ENCODE assay signal across 20 cellular contexts in the genomic region with DNA sequence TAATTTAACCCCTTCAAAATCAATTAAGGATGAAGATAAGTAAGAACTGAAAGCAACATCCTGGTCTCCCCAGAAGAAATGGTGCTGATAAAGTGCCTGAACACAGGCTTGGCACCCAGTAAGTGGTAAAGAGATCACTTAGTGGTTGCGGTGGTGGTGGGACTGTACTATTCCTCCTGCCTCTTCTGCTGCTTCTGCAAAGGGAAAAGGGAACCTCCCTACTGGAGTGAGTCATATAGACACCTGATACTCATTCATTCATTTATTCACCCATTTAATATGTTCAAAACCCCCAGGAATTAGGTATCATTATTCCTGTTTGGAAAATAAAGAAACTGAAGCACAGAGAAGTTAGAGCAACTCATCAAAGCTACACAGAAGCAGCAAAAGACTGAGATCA.
DNase-seq lines count a peak whose midpoint lies in the region; ATAC-seq, FAIRE-seq and TF ChIP-seq lines count a peak whose summit lies in the region.
"Had no signal": no experiment of that assay in that cellular context is flagged by ENCODE, and none has a peak within 500 bp of the region (broad histone marks: within the 10 kb centered on the region; RNA-seq: fewer than 3 reads in every experiment).

No MANE protein-coding gene starts in this region.

- H3K27me3 ChIP-seq in PC-3 (ENCODE audit: low read length), result no peaks in the 10 kb centered on the region
- no peaks in the 10 kb centered on the region for H3K27me3 ChIP-seq in GM12878 (replicated peaks in 1 of 2; ENCODE audit: control insufficient read depth in 2 of 2, insufficient read depth in 2 of 2, low read length in 1 of 2)
- no peaks in the 10 kb centered on the region for H3K27me3 ChIP-seq in GM23248 (replicated peaks; ENCODE audit: insufficient read depth)
- no peaks in the 10 kb centered on the region for H3K27me3 ChIP-seq in HAP-1 (ENCODE audit: low read depth)

- peaks cover 26% of the 10 kb centered on the region for H3K36me3 Mint-ChIP-seq in natural killer cell treated with Interleukin-12 subunit alpha and Interleukin-12 subunit beta and Interleukin-15 and Interleukin-18, amount 100 ng/mL, for 72 hours
- no peaks in the 10 kb centered on the region for H3K36me3 Mint-ChIP-seq in natural killer cell

- H3K4me3 Mint-ChIP-seq in natural killer cell treated with Interleukin-12 subunit alpha and Interleukin-12 subunit beta and Interleukin-15 and Interleukin-18, amount 100 ng/mL, for 72 hours, result peak overlapping the region; percentile 43
- no peak overlapping the region for H3K4me3 Mint-ChIP-seq in natural killer cell
- H3K4me3 Mint-ChIP-seq in stimulated activated naive CD8-positive, alpha-beta T cell treated with anti-CD3 and anti-CD28 coated beads, Interleukin-15, amount 100 ng/mL, for 72 hours, result no peak overlapping the region
- H3K4me3 Mint-ChIP-seq: B cell; CD4-positive, CD25-positive, alpha-beta regulatory T cell had no signal

- BruUV-seq in PC-3 (replicated peaks; lab: Mats Ljungman, UMichigan) (no TSS peak), GM12878 (replicated peaks; lab: Mats Ljungman, UMichigan) (no TSS peak)

- no peak for TF ChIP-seq POLR2A in GM12878 (IDR thresholded peaks at IDR 0.05; ENCODE audit: low read depth, low read length)

- H3K4me1 ChIP-seq in PC-3 (ENCODE audit: insufficient read depth, low read length), result peaks cover 7% of the 10 kb centered on the region; the same call in 1 of the 2 replicates
- no peaks in the 10 kb centered on the region for H3K4me1 ChIP-seq in GM12878 (ENCODE audit: control insufficient read depth, insufficient read depth, low read length)
- H3K4me1 ChIP-seq in GM23248 (ENCODE audit: insufficient read depth), result no peaks in the 10 kb centered on the region
- H3K4me1 ChIP-seq in HAP-1, result no peaks in the 10 kb centered on the region

- no peak for TF ChIP-seq RAD21 in GM12878 (IDR thresholded peaks at IDR 0.05; ENCODE audit: insufficient read depth, low read depth, low read length)

- 95% methylated on average over 1 of the region's 1 CpG for WGBS in GM12878 (ENCODE audit: insufficient coverage, insufficient replicate concordance, low lambda C conversion rate, missing lambda C conversion rate)
- WGBS in GM23248 (ENCODE audit: low coverage in 1 of 2, low lambda C conversion rate in 2 of 2, missing lambda C conversion rate in 2 of 2), 2 experiments, result 92 to 100% methylated on average over 1 of the region's 1 CpG

- H3K9me3 ChIP-seq in PC-3 (ENCODE audit: low read length) (no peaks in the 10 kb centered on the region), GM12878 (replicated peaks; ENCODE audit: control insufficient read depth, insufficient read depth, low read length) (no peaks in the 10 kb centered on the region; the same call in 2 of the 3 replicates), GM23248 (ENCODE audit: low read depth) (peaks cover 4% of the 10 kb centered on the region), HAP-1 (no peaks in the 10 kb centered on the region)

- no peaks in the 10 kb centered on the region for H3F3A ChIP-seq in PC-3 (ENCODE audit: low read length, unreplicated experiment)
- H3F3A ChIP-seq in GM23248 (ENCODE audit: insufficient read depth), result no peaks in the 10 kb centered on the region

- no peak overlapping the region for H3K4me3 ChIP-seq in PC-3 (ENCODE audit: low read length)
- no peak overlapping the region for H3K4me3 ChIP-seq in GM12878
- no peak overlapping the region for H3K4me3 ChIP-seq in GM23248
- no peak overlapping the region for H3K4me3 ChIP-seq in HAP-1
- H3K4me3 ChIP-seq: SK-N-MC had no signal

- in situ Hi-C loops in GM12878 (cut with MboI), result no loop called here
- in situ Hi-C loops in GM23248 (cut with MboI), result no loop called here
- in situ Hi-C loops in HAP-1 (cut with MboI; ENCODE audit: low sequenced_read_pairs), result no loop called here

- H3K9me2 ChIP-seq in PC-3 (replicated peaks; ENCODE audit: low read length), result no peaks in the 10 kb centered on the region
- no peaks in the 10 kb centered on the region for H3K9me2 ChIP-seq in GM23248 (ENCODE audit: insufficient read depth)

- DNase-seq in natural killer cell treated with Interleukin-12 subunit alpha and Interleukin-12 subunit beta and Interleukin-15 and Interleukin-18, amount 100 ng/mL, for 72 hours (ENCODE audit: low spot score), result no peak
- DNase-seq in natural killer cell (no peak), PC-3 (peak; percentile 7), GM12878 (ENCODE audit: low read depth, low spot score) (no peak), GM23248 (no peak), HAP-1 (ENCODE audit: low spot score in 2 of 2) (no peak), SW 1271 (lab: John Stamatoyannopoulos, UW) (no peak)
- DNase-seq in stimulated activated naive CD8-positive, alpha-beta T cell treated with anti-CD3 and anti-CD28 coated beads, Interleukin-15, amount 100 ng/mL, for 72 hours, result no peak
- DNase-seq: CD4-positive, CD25-positive, alpha-beta regulatory T cell; Karpas-422; NCI-H1105 treated with DMSO at 0.1 percent for 48 hours; NCI-H1694 treated with DMSO at 0.1 percent for 48 hours; NCI-H2107; NCI-H2227 treated with DMSO at 0.1 percent for 48 hours; NCI-H524; Right ventricle myocardium superior had no signal

- H3K27me3 Mint-ChIP-seq in natural killer cell treated with Interleukin-12 subunit alpha and Interleukin-12 subunit beta and Interleukin-15 and Interleukin-18, amount 100 ng/mL, for 72 hours, result peaks cover 0 to 2% of the 10 kb centered on the region in 2 donors
- H3K27me3 Mint-ChIP-seq in natural killer cell (ENCODE audit: low read depth in 2 of 2), result peaks cover 3 to 7% of the 10 kb centered on the region in 2 donors
- H3K27me3 Mint-ChIP-seq in stimulated activated naive CD8-positive, alpha-beta T cell treated with anti-CD3 and anti-CD28 coated beads, Interleukin-15, amount 100 ng/mL, for 72 hours, result no peaks in the 10 kb centered on the region
- H3K27me3 Mint-ChIP-seq: B cell; CD4-positive, CD25-positive, alpha-beta regulatory T cell had no signal

- no peak overlapping the region for H3K4me2 ChIP-seq in PC-3 (ENCODE audit: low read length)
- no peak overlapping the region for H3K4me2 ChIP-seq in GM12878 (ENCODE audit: control insufficient read depth, insufficient read depth)
- no peak overlapping the region for H3K4me2 ChIP-seq in GM23248 (ENCODE audit: unreplicated experiment)

- H3K27ac ChIP-seq in PC-3 (ENCODE audit: low read length) (no peak overlapping the region), GM12878 (ENCODE audit: control insufficient read depth, insufficient read depth) (no peak overlapping the region), GM23248 (no peak overlapping the region)
- H3K27ac ChIP-seq: SK-N-MC had no signal

- peak in 1 of 2 donors; percentile 70 for ATAC-seq in natural killer cell treated with Interleukin-12 subunit alpha and Interleukin-12 subunit beta and Interleukin-15 and Interleukin-18, amount 100 ng/mL, for 72 hours
- no peak for ATAC-seq in natural killer cell
- ATAC-seq in PC-3, result no peak
- no peak for ATAC-seq in GM12878
- peak; percentile 38 for ATAC-seq in stimulated activated naive CD8-positive, alpha-beta T cell treated with anti-CD3 and anti-CD28 coated beads, Interleukin-15, amount 100 ng/mL, for 72 hours
- ATAC-seq: HCT116 had no signal

- 0 out of 2 replicates have a peak, but pooled peaks cover 7% of the 10 kb centered on the region for H3K79me2 ChIP-seq in PC-3 (ENCODE audit: low read length)
- H3K79me2 ChIP-seq in GM12878 (ENCODE audit: control insufficient read depth, insufficient read depth, low read length), result no peaks in the 10 kb centered on the region
- peaks cover 40% of the 10 kb centered on the region for H3K79me2 ChIP-seq in GM23248 (ENCODE audit: insufficient read depth)

- intact Hi-C loops in natural killer cell (cut with micrococcal nuclease), result no loop called here
- intact Hi-C loops in PC-3 (cut with micrococcal nuclease), result no loop called here
- intact Hi-C loops in GM12878 (cut with micrococcal nuclease; ENCODE audit: unreplicated experiment), result no loop called here

- TF ChIP-seq EP300 in GM12878 (IDR thresholded peaks at IDR 0.05; ENCODE audit: borderline replicate concordance in 1 of 2, control insufficient read depth in 1 of 2, low read depth in 2 of 2, low read length in 2 of 2), result no peak

- peaks cover 0 to 58% of the 10 kb centered on the region in 2 donors for H3K4me1 Mint-ChIP-seq in natural killer cell treated with Interleukin-12 subunit alpha and Interleukin-12 subunit beta and Interleukin-15 and Interleukin-18, amount 100 ng/mL, for 72 hours (ENCODE audit: low read depth in 2 of 2)
- H3K4me1 Mint-ChIP-seq in natural killer cell, result no peaks in the 10 kb centered on the region
- peaks cover 26% of the 10 kb centered on the region for H3K4me1 Mint-ChIP-seq in stimulated activated naive CD8-positive, alpha-beta T cell treated with anti-CD3 and anti-CD28 coated beads, Interleukin-15, amount 100 ng/mL, for 72 hours
- H3K4me1 Mint-ChIP-seq: B cell had no signal

- H3K9ac ChIP-seq in PC-3 (ENCODE audit: low read length), result no peak overlapping the region
- H3K9ac ChIP-seq in GM12878 (ENCODE audit: control insufficient read depth, insufficient read depth, low read length), result no peak overlapping the region
- H3K9ac ChIP-seq in GM23248, result no peak overlapping the region

- TF ChIP-seq CTCF in natural killer cell (IDR thresholded peaks at IDR 0.05), result no peak
- no peak for TF ChIP-seq CTCF in PC-3 (conservative IDR thresholded peaks at IDR 0.05; ENCODE audit: low read depth, low read length)
- no peak for TF ChIP-seq CTCF in GM12878 (IDR thresholded peaks at IDR 0.05 in 2 of 3, conservative IDR thresholded peaks at IDR 0.05 in 1 of 3; ENCODE audit: control insufficient read depth in 2 of 3, extremely low read depth in 1 of 3, insufficient read depth in 1 of 3, low read depth in 3 of 3, low read length in 3 of 3)

- CTCF ChIA-PET in PC-3 (lab: Charles Lee), result no interaction called here
- CTCF ChIA-PET in GM12878 (lab: Yijun Ruan, JAX), result no interaction called here

- no peaks in the 10 kb centered on the region for H3K9me3 Mint-ChIP-seq in natural killer cell treated with Interleukin-12 subunit alpha and Interleukin-12 subunit beta and Interleukin-15 and Interleukin-18, amount 100 ng/mL, for 72 hours
- H3K9me3 Mint-ChIP-seq in natural killer cell, result peaks cover 0 to 8% of the 10 kb centered on the region in 2 donors
- peaks cover 27% of the 10 kb centered on the region in 2 donors for H3K9me3 Mint-ChIP-seq in stimulated activated naive CD8-positive, alpha-beta T cell treated with anti-CD3 and anti-CD28 coated beads, Interleukin-15, amount 100 ng/mL, for 72 hours

- H2AFZ ChIP-seq in PC-3 (ENCODE audit: low read length), result no peak overlapping the region
- H2AFZ ChIP-seq in GM12878 (ENCODE audit: control insufficient read depth, low read depth, low read length), result no peak overlapping the region
- no peak overlapping the region for H2AFZ ChIP-seq in GM23248

- RAD21 ChIA-PET in GM12878 (lab: Charles Lee; ENCODE audit: unreplicated experiment), result interaction anchor here (1.2 to 1.8 kb wide), 2 partner anchors 20 to 56 kb away, joined by 3 to 5 read pairs; no protein-coding TSS in a partner anchor

- H4K20me1 ChIP-seq in PC-3 (ENCODE audit: low read length), result no peaks in the 10 kb centered on the region
- no peaks in the 10 kb centered on the region for H4K20me1 ChIP-seq in GM12878 (ENCODE audit: control insufficient read depth, insufficient read depth)
- H4K20me1 ChIP-seq in GM23248 (ENCODE audit: insufficient read depth), result no peaks in the 10 kb centered on the region; the same call in 1 of the 2 replicates

- no peak for FAIRE-seq in GM12878 (lab: Jason Lieb, UNC)
- FAIRE-seq: RCC 7860 had no signal

- H3K27ac Mint-ChIP-seq in natural killer cell treated with Interleukin-12 subunit alpha and Interleukin-12 subunit beta and Interleukin-15 and Interleukin-18, amount 100 ng/mL, for 72 hours, result peak overlapping the region in 1 of 2 donors; percentile 42
- H3K27ac Mint-ChIP-seq in natural killer cell, result no peak overlapping the region
- no peak overlapping the region for H3K27ac Mint-ChIP-seq in stimulated activated naive CD8-positive, alpha-beta T cell treated with anti-CD3 and anti-CD28 coated beads, Interleukin-15, amount 100 ng/mL, for 72 hours
- H3K27ac Mint-ChIP-seq: B cell had no signal

- H3K36me3 ChIP-seq in PC-3 (ENCODE audit: low read depth, low read length), result no peaks in the 10 kb centered on the region
- no peaks in the 10 kb centered on the region for H3K36me3 ChIP-seq in GM12878 (ENCODE audit: control insufficient read depth in 2 of 2, insufficient read depth in 2 of 2, low read length in 1 of 2)
- H3K36me3 ChIP-seq in GM23248 (ENCODE audit: low read depth), result no peaks in the 10 kb centered on the region
- H3K36me3 ChIP-seq in HAP-1 (replicated peaks), result no peaks in the 10 kb centered on the region

- POLR2A ChIA-PET in PC-3 (lab: Charles Lee; ENCODE audit: unreplicated experiment) (no interaction called here), GM12878 (lab: Charles Lee) (interaction anchor here (1.5 kb wide), 1 partner anchor 23 kb away, joined by 3 read pairs; no protein-coding TSS in a partner anchor)

- SMC1A ChIA-PET in GM12878 (lab: Charles Lee; ENCODE audit: uncharacterized antibody, unreplicated experiment), result interaction anchor here (1.2 to 1.5 kb wide), 2 partner anchors 23 to 56 kb away, joined by 3 read pairs; no protein-coding TSS in a partner anchor
